ENCODE assay signal across 26 cellular contexts in the genomic region with DNA sequence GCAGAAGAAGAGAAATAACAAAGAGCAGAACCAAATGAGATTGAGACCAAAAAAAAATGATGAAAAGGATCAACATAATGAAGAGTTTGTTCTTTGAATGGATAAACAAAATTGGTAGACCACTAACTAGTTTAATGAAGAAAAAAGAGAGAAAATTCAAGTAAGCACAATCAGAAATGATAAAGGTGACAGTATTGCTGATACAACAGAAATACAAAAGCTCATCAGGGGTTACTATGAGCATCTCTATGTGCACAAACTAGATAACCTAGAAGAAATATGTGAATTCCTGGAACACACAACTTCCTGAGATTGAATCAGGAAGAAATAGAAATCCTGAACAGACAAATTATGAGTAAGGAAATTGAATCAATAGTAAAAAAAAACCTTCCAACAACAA.
DNase-seq lines count a peak whose midpoint lies in the region; ATAC-seq, FAIRE-seq and TF ChIP-seq lines count a peak whose summit lies in the region.
"Had no signal": no experiment of that assay in that cellular context is flagged by ENCODE, and none has a peak within 500 bp of the region (broad histone marks: within the 10 kb centered on the region; RNA-seq: fewer than 3 reads in every experiment).

No MANE protein-coding gene starts in this region.

- ATAC-seq in HepG2: no peak
- no peak for ATAC-seq in right lobe of liver
- no peak for ATAC-seq in DND-41 (ENCODE audit: insufficient read depth, low read depth)
- no peak for ATAC-seq in IMR-90 (ENCODE audit: low read depth)
- ATAC-seq in K562: no peak
- ATAC-seq in stimulated activated naive CD8-positive, alpha-beta T cell treated with anti-CD3 and anti-CD28 coated beads, Interleukin-15, amount 100 ng/mL, for 72 hours: no peak
- no peak for ATAC-seq in stimulated activated naive B cell treated with anti-CD40 and anti-IgM and Interleukin-4, amounts not matched to agents 10 μg/mL and 1 μg/mL and 100 μg/mL, for 72 hours (replicated peaks)
- ATAC-seq: CD8-positive, alpha-beta T cell; GM12878 had no signal

- H3K27ac ChIP-seq in HepG2 (ENCODE audit: extremely low read length, insufficient read depth, low read length) (no peak overlapping the region), right lobe of liver (no peak overlapping the region), DND-41 (ENCODE audit: low read length) (peak overlapping the region; percentile 72; the same call in 1 of the 2 replicates), IMR-90 (ENCODE audit: insufficient read depth, low read length) (no peak overlapping the region), K562 (ENCODE audit: extremely low read depth, low read depth, low read length) (no peak overlapping the region)
- H3K27ac ChIP-seq: BLaER1 treated with 17β-estradiol and CSF1 and Interleukin-3, amounts not matched to agents 10 nM and 100 nM; C4-2B had no signal

- TF ChIP-seq CTCF in HepG2 (CRISPR knock-in tag; IDR thresholded peaks at IDR 0.05): no peak
- no peak for TF ChIP-seq CTCF in right lobe of liver (IDR thresholded peaks at IDR 0.05)
- TF ChIP-seq CTCF in DND-41 (IDR thresholded peaks at IDR 0.05; ENCODE audit: borderline replicate concordance, extremely low read depth, low read length, poor library complexity, severe bottlenecking): no peak
- no peak for TF ChIP-seq CTCF in IMR-90 (conservative IDR thresholded peaks at IDR 0.05; ENCODE audit: low read depth, low read length)
- no peak for TF ChIP-seq CTCF in K562 (IDR thresholded peaks at IDR 0.05 in 2 of 3, conservative IDR thresholded peaks at IDR 0.05 in 1 of 3; ENCODE audit: insufficient read depth in 2 of 3, low read depth in 1 of 3, low read length in 3 of 3)

- H2AK5ac ChIP-seq in IMR-90 (ENCODE audit: low read depth, low read length): no peak overlapping the region

- TF ChIP-seq POLR2A in HepG2 (IDR thresholded peaks at IDR 0.05; ENCODE audit: insufficient read depth in 1 of 2, low read depth in 2 of 2, low read length in 2 of 2): no peak
- TF ChIP-seq POLR2A in right lobe of liver (IDR thresholded peaks at IDR 0.05): no peak
- no peak for TF ChIP-seq POLR2A in IMR-90 (IDR thresholded peaks at IDR 0.05; ENCODE audit: low read depth, low read length)
- TF ChIP-seq POLR2A in K562 (conservative IDR thresholded peaks at IDR 0.05): no peak

- H3K27me3 ChIP-seq in HepG2 (ENCODE audit: control insufficient read depth in 1 of 2, insufficient read depth in 2 of 2, low read length in 2 of 2): no peaks in the 10 kb centered on the region
- no peaks in the 10 kb centered on the region for H3K27me3 ChIP-seq in right lobe of liver
- H3K27me3 ChIP-seq in DND-41 (ENCODE audit: insufficient read depth, low read length, poor library complexity): no peaks in the 10 kb centered on the region
- no peaks in the 10 kb centered on the region for H3K27me3 ChIP-seq in IMR-90 (ENCODE audit: control insufficient read depth, insufficient read depth, low read length)
- no peaks in the 10 kb centered on the region for H3K27me3 ChIP-seq in K562 (ENCODE audit: control insufficient read depth in 2 of 2, insufficient read depth in 2 of 2, low read length in 2 of 2)
- H3K27me3 ChIP-seq: BLaER1 treated with 17β-estradiol and CSF1 and Interleukin-3, amounts not matched to agents 10 nM and 100 nM had no signal

- H3K4me1 ChIP-seq in HepG2 (ENCODE audit: insufficient read depth, low read length) (no peaks in the 10 kb centered on the region), right lobe of liver (no peaks in the 10 kb centered on the region), DND-41 (ENCODE audit: insufficient read depth, low read length) (peaks cover 57% of the 10 kb centered on the region), IMR-90 (ENCODE audit: control insufficient read depth, insufficient read depth, low read length) (no peaks in the 10 kb centered on the region), K562 (replicated peaks in 1 of 2; ENCODE audit: control insufficient read depth in 2 of 2, insufficient read depth in 2 of 2, low read length in 2 of 2) (no peaks in the 10 kb centered on the region)
- H3K4me1 ChIP-seq: BLaER1 treated with 17β-estradiol and CSF1 and Interleukin-3, amounts not matched to agents 10 nM and 100 nM; Caco-2 had no signal

- H3K9me3 ChIP-seq in HepG2 (ENCODE audit: low read length): peaks cover 5% of the 10 kb centered on the region; the same call in 1 of the 2 replicates
- peaks cover 0 to 3% (median 0%) of the 10 kb centered on the region in 4 donors for H3K9me3 ChIP-seq in right lobe of liver
- peaks cover 6% of the 10 kb centered on the region for H3K9me3 ChIP-seq in DND-41 (ENCODE audit: insufficient read depth, low read length, severe bottlenecking)
- peaks cover 3% of the 10 kb centered on the region; the same call in 1 of the 2 replicates for H3K9me3 ChIP-seq in IMR-90 (ENCODE audit: control insufficient read depth, insufficient read depth, low read length)
- no peaks in the 10 kb centered on the region for H3K9me3 ChIP-seq in K562 (replicated peaks; ENCODE audit: control insufficient read depth, insufficient read depth, low read depth, low read length)
- H3K9me3 ChIP-seq: Caco-2 had no signal

- FAIRE-seq in HepG2 (lab: Jason Lieb, UNC): no peak
- no peak for FAIRE-seq in K562 (lab: Jason Lieb, UNC)
- FAIRE-seq: A204.1, D721Med, GM12878, GM12892, GM18507, GM19239 had no signal

- no peaks in the 10 kb centered on the region for H3K36me3 ChIP-seq in HepG2 (replicated peaks in 1 of 2; ENCODE audit: control insufficient read depth in 1 of 2, insufficient read depth in 2 of 2, low read length in 2 of 2)
- no peaks in the 10 kb centered on the region for H3K36me3 ChIP-seq in right lobe of liver
- H3K36me3 ChIP-seq in DND-41 (ENCODE audit: insufficient read depth, low read length): peaks cover 10% of the 10 kb centered on the region
- no peaks in the 10 kb centered on the region for H3K36me3 ChIP-seq in IMR-90 (ENCODE audit: control insufficient read depth, insufficient read depth, low read length)
- H3K36me3 ChIP-seq in K562 (ENCODE audit: control insufficient read depth, insufficient read depth, low read length): no peaks in the 10 kb centered on the region
- H3K36me3 ChIP-seq: BLaER1 treated with 17β-estradiol and CSF1 and Interleukin-3, amounts not matched to agents 10 nM and 100 nM had no signal

- no peak overlapping the region for H2BK5ac ChIP-seq in IMR-90 (ENCODE audit: low read depth, low read length, poor library complexity, severe bottlenecking)

- H4K8ac ChIP-seq in IMR-90 (ENCODE audit: low read depth in 2 of 2, low read length in 2 of 2): no peak overlapping the region

- peaks cover 4 to 5% of the 10 kb centered on the region in 2 experiments; a peak in 1 of 4 replicates for H3K79me1 ChIP-seq in IMR-90 (ENCODE audit: low read depth in 1 of 2, low read length in 2 of 2)

- H4K20me1 ChIP-seq in HepG2 (ENCODE audit: insufficient read depth, low read length): no peaks in the 10 kb centered on the region
- no peaks in the 10 kb centered on the region for H4K20me1 ChIP-seq in DND-41 (ENCODE audit: insufficient read depth, low read length)
- no peaks in the 10 kb centered on the region for H4K20me1 ChIP-seq in IMR-90 (ENCODE audit: insufficient read depth, low read length)
- no peaks in the 10 kb centered on the region for H4K20me1 ChIP-seq in K562 (replicated peaks; ENCODE audit: control insufficient read depth, insufficient read depth, low read length)
- H4K20me1 ChIP-seq: BLaER1 treated with 17β-estradiol and CSF1 and Interleukin-3, amounts not matched to agents 10 nM and 100 nM had no signal

- H3K9me1 ChIP-seq in IMR-90 (ENCODE audit: insufficient read depth, low read length) (no peaks in the 10 kb centered on the region), K562 (ENCODE audit: control insufficient read depth, insufficient read depth, low read length) (no peaks in the 10 kb centered on the region)

- no peak overlapping the region for H4K91ac ChIP-seq in IMR-90 (ENCODE audit: insufficient read depth, low read depth, low read length)

- POLR2A ChIA-PET in HepG2 (lab: Yijun Ruan, JAX): no interaction called here
- POLR2A ChIA-PET in IMR-90 (lab: Charles Lee; ENCODE audit: unreplicated experiment): no interaction called here
- POLR2A ChIA-PET in K562 (lab: Yijun Ruan, JAX): no interaction called here

- no peak overlapping the region for H3K4me3 Mint-ChIP-seq in stimulated activated naive CD8-positive, alpha-beta T cell treated with anti-CD3 and anti-CD28 coated beads, Interleukin-15, amount 100 ng/mL, for 72 hours
- no peak overlapping the region for H3K4me3 Mint-ChIP-seq in stimulated activated naive B cell treated with anti-CD40 and anti-IgM and Interleukin-4, amounts not matched to agents 10 μg/mL and 1 μg/mL and 100 μg/mL, for 72 hours
- H3K4me3 Mint-ChIP-seq: B cell; CD4-positive, alpha-beta T cell; CD8-positive, alpha-beta T cell had no signal

- BruUV-seq in HepG2 (replicated peaks; lab: Mats Ljungman, UMichigan) (no TSS peak), IMR-90 (replicated peaks; lab: Mats Ljungman, UMichigan) (no TSS peak), K562 (replicated peaks; lab: Mats Ljungman, UMichigan) (no TSS peak)

- no peak overlapping the region for H2BK20ac ChIP-seq in IMR-90 (ENCODE audit: low read depth, low read length)

- no peak overlapping the region for H2BK15ac ChIP-seq in IMR-90 (ENCODE audit: low read depth, low read length)

- no peak overlapping the region for H3K4me2 ChIP-seq in HepG2 (ENCODE audit: low read depth, low read length)
- no peak overlapping the region for H3K4me2 ChIP-seq in DND-41 (ENCODE audit: insufficient read depth, low read length)
- no peak overlapping the region for H3K4me2 ChIP-seq in IMR-90 (ENCODE audit: low read depth, low read length)
- H3K4me2 ChIP-seq in K562 (ENCODE audit: insufficient read depth, low read length): no peak overlapping the region
- H3K4me2 ChIP-seq: BLaER1 treated with 17β-estradiol and CSF1 and Interleukin-3, amounts not matched to agents 10 nM and 100 nM had no signal

- no peak overlapping the region for H4K5ac ChIP-seq in IMR-90 (ENCODE audit: low read depth, low read length)

- no peak overlapping the region for H2AK9ac ChIP-seq in IMR-90 (replicated peaks; ENCODE audit: low read depth, low read length, poor library complexity)

- H2AFZ ChIP-seq in HepG2 (ENCODE audit: low read length) (no peak overlapping the region), DND-41 (ENCODE audit: low read depth, low read length) (no peak overlapping the region), IMR-90 (replicated peaks; ENCODE audit: low read length, poor library complexity) (no peak overlapping the region), K562 (ENCODE audit: low read depth, low read length) (no peak overlapping the region)

- in situ Hi-C loops in HepG2 (cut with HindIII; ENCODE audit: extremely low pct_ligation_motif_present, low pct_unique_long_range_greater_than_20kb) (no loop called here), IMR-90 (cut with MboI; ENCODE audit: low sequenced_read_pairs) (no loop called here), K562 (cut with MboI) (no loop called here)

- no peak overlapping the region for H2BK120ac ChIP-seq in IMR-90 (ENCODE audit: low read depth, low read length)

- intact Hi-C loops in HepG2 (cut with micrococcal nuclease; ENCODE audit: unreplicated experiment): no loop called here
- intact Hi-C loops in right lobe of liver (cut with DNase I): no loop called here
- intact Hi-C loops in IMR-90 (cut with micrococcal nuclease): no loop called here
- intact Hi-C loops in K562 (cut with micrococcal nuclease): no loop called here

- H3K23ac ChIP-seq in IMR-90 (ENCODE audit: low read depth, low read length): no peak overlapping the region

- peaks cover 24 to 25% of the 10 kb centered on the region in 2 donors for H3K36me3 Mint-ChIP-seq in stimulated activated naive B cell treated with anti-CD40 and anti-IgM and Interleukin-4, amounts not matched to agents 10 μg/mL and 1 μg/mL and 100 μg/mL, for 72 hours

- dilution Hi-C loops in IMR-90 (cut with HindIII; ENCODE audit: low sequenced_read_pairs, unreplicated experiment): no loop called here

- no peaks in the 10 kb centered on the region for H3K79me2 ChIP-seq in HepG2 (ENCODE audit: insufficient read depth, low read length)
- H3K79me2 ChIP-seq in DND-41 (ENCODE audit: insufficient read depth, low read length): peaks cover 17% of the 10 kb centered on the region
- H3K79me2 ChIP-seq in K562 (ENCODE audit: control insufficient read depth, insufficient read depth, low read length): no peaks in the 10 kb centered on the region

- DNase-seq in HepG2 (ENCODE audit: low spot score): no peak
- DNase-seq in right lobe of liver: no peak
- no peak for DNase-seq in DND-41
- DNase-seq in IMR-90: no peak
- no peak for DNase-seq in K562 (ENCODE audit: extremely low read depth in 1 of 4, low spot score in 3 of 4)
- DNase-seq in stimulated activated naive CD8-positive, alpha-beta T cell treated with anti-CD3 and anti-CD28 coated beads, Interleukin-15, amount 100 ng/mL, for 72 hours: no peak
- no peak for DNase-seq in NCI-H187 treated with DMSO at 0.1 percent for 48 hours (lab: John Stamatoyannopoulos, UW)
- no peak for DNase-seq in stimulated activated naive B cell treated with anti-CD40 and anti-IgM and Interleukin-4, amounts not matched to agents 10 μg/mL and 1 μg/mL and 100 μg/mL, for 72 hours
- DNase-seq: 8988T; AML-193; Caco-2; Calu3; CD4-positive, alpha-beta T cell; CD8-positive, alpha-beta T cell; DMS79 treated with DMSO at 0.1 percent for 48 hours; EL; GDM1 had no signal

- TF ChIP-seq EP300 in HepG2 (IDR thresholded peaks at IDR 0.05; ENCODE audit: low read depth in 2 of 2, low read length in 2 of 2) (no peak), HepG2 (CRISPR knock-in tag; IDR thresholded peaks at IDR 0.05; ENCODE audit: borderline replicate concordance) (no peak), K562 (IDR thresholded peaks at IDR 0.05; ENCODE audit: low read length) (no peak)

- no peak overlapping the region for H3K27ac Mint-ChIP-seq in stimulated activated naive CD8-positive, alpha-beta T cell treated with anti-CD3 and anti-CD28 coated beads, Interleukin-15, amount 100 ng/mL, for 72 hours
- H3K27ac Mint-ChIP-seq in stimulated activated naive B cell treated with anti-CD40 and anti-IgM and Interleukin-4, amounts not matched to agents 10 μg/mL and 1 μg/mL and 100 μg/mL, for 72 hours: no peak overlapping the region
- H3K27ac Mint-ChIP-seq: B cell; CD4-positive, alpha-beta T cell; CD8-positive, alpha-beta T cell had no signal

- H3K56ac ChIP-seq in IMR-90 (ENCODE audit: extremely low read depth, insufficient read depth, low read length): no peak overlapping the region

- CTCF ChIA-PET in HepG2 (lab: Yijun Ruan, JAX; ENCODE audit: low intra/inter-chr PET ratio, low total read pairs) (no interaction called here), IMR-90 (lab: Yijun Ruan, JAX) (no interaction called here), K562 (lab: Yijun Ruan, JAX; ENCODE audit: low intra/inter-chr PET ratio) (no interaction called here)

- no peak overlapping the region for H3K18ac ChIP-seq in IMR-90 (ENCODE audit: low read depth, low read length)

- no peaks in the 10 kb centered on the region for H3K27me3 Mint-ChIP-seq in stimulated activated naive CD8-positive, alpha-beta T cell treated with anti-CD3 and anti-CD28 coated beads, Interleukin-15, amount 100 ng/mL, for 72 hours
- no peaks in the 10 kb centered on the region for H3K27me3 Mint-ChIP-seq in stimulated activated naive B cell treated with anti-CD40 and anti-IgM and Interleukin-4, amounts not matched to agents 10 μg/mL and 1 μg/mL and 100 μg/mL, for 72 hours
- H3K27me3 Mint-ChIP-seq: B cell; CD4-positive, alpha-beta T cell had no signal

- TF ChIP-seq RAD21 in HepG2 (CRISPR knock-in tag; IDR thresholded peaks at IDR 0.05) (no peak), IMR-90 (IDR thresholded peaks at IDR 0.05; ENCODE audit: low read length) (no peak), K562 (CRISPR knock-in tag; conservative IDR thresholded peaks at IDR 0.05 in 1 of 2, IDR thresholded peaks at IDR 0.05 in 1 of 2) (no peak)

- H3K4me1 Mint-ChIP-seq in stimulated activated naive CD8-positive, alpha-beta T cell treated with anti-CD3 and anti-CD28 coated beads, Interleukin-15, amount 100 ng/mL, for 72 hours: peaks cover 5% of the 10 kb centered on the region
- H3K4me1 Mint-ChIP-seq in stimulated activated naive B cell treated with anti-CD40 and anti-IgM and Interleukin-4, amounts not matched to agents 10 μg/mL and 1 μg/mL and 100 μg/mL, for 72 hours: no peaks in the 10 kb centered on the region
- H3K4me1 Mint-ChIP-seq: B cell had no signal

- H3K9me3 Mint-ChIP-seq in stimulated activated naive CD8-positive, alpha-beta T cell treated with anti-CD3 and anti-CD28 coated beads, Interleukin-15, amount 100 ng/mL, for 72 hours: peaks cover 13 to 33% of the 10 kb centered on the region in 2 donors
- peaks cover 15 to 16% of the 10 kb centered on the region in 2 donors for H3K9me3 Mint-ChIP-seq in stimulated activated naive B cell treated with anti-CD40 and anti-IgM and Interleukin-4, amounts not matched to agents 10 μg/mL and 1 μg/mL and 100 μg/mL, for 72 hours

- H3K4me3 ChIP-seq in HepG2 (replicated peaks in 1 of 3; ENCODE audit: insufficient read depth in 1 of 3, low read depth in 2 of 3, low read length in 3 of 3) (no peak overlapping the region), right lobe of liver (no peak overlapping the region), DND-41 (ENCODE audit: low read depth in 1 of 2, low read length in 2 of 2) (no peak overlapping the region), IMR-90 (ENCODE audit: insufficient read depth, low read depth, low read length) (no peak overlapping the region), K562 (no peak overlapping the region)
- H3K4me3 ChIP-seq: BLaER1 treated with 17β-estradiol and CSF1 and Interleukin-3, amounts not matched to agents 10 nM and 100 nM; GM12878 had no signal

- H3K9ac ChIP-seq in HepG2 (ENCODE audit: insufficient read depth, low read depth, low read length) (no peak overlapping the region), DND-41 (ENCODE audit: low read depth, low read length) (no peak overlapping the region), IMR-90 (ENCODE audit: low read depth, low read length) (no peak overlapping the region), K562 (ENCODE audit: insufficient read depth in 1 of 2, low read depth in 2 of 2, low read length in 2 of 2) (no peak overlapping the region)
- H3K9ac ChIP-seq: BLaER1 treated with 17β-estradiol and CSF1 and Interleukin-3, amounts not matched to agents 10 nM and 100 nM had no signal

- no peak overlapping the region for H3K4ac ChIP-seq in IMR-90 (ENCODE audit: low read depth, low read length)

- no peak overlapping the region for H3K14ac ChIP-seq in IMR-90 (replicated peaks; ENCODE audit: low read depth, low read length)

Comparison
In these comparisons a context has a peak if more than half of its experiments do, and no peak if none do; other contexts are left out.
1. Of the 241 proteins assayed by ChIP-seq in both HepG2 and K562: peak only in HepG2: none; only in K562: MAFG; in both: MAFF; in neither: 238; mixed calls (peak in some experiments, not most) for 1.